Comparison of ENCODE assay signal across 8 cellular contexts in genomic region chr16:89217138-89217387, GRCh38. TPM values are rescaled to one million over a fixed set of nuclear protein-coding genes. Genes with fewer than 3 reads are reported as not detected.
DNase-seq lines count a peak whose midpoint lies in the region; ATAC-seq and TF ChIP-seq lines count a peak whose summit lies in the region.

No MANE protein-coding gene starts in this region.

- H4K20me1 ChIP-seq in OCI-LY3 (ENCODE audit: insufficient read depth, low read length) = no peaks in the 10 kb centered on the region

- peaks cover 0 to 2% (median 0%) of the 10 kb centered on the region in 7 donors for H3K9me3 Mint-ChIP-seq in CD14-positive monocyte

- TF ChIP-seq CTCF in CD14-positive monocyte (IDR thresholded peaks at IDR 0.05) = no peak
- no peak for TF ChIP-seq CTCF in OCI-LY3 (IDR thresholded peaks at IDR 0.05; ENCODE audit: low read depth, low read length)

- H3K4me2 ChIP-seq in OCI-LY3 (ENCODE audit: low read length) = peak overlapping the region; percentile 88

- intact Hi-C loops in CD14-positive monocyte (cut with micrococcal nuclease) = loop anchor here (2.0 to 10.0 kb wide), 5 partner anchors 274 to 480 kb away; partner anchors contain the start of genes APRT (in 1 of the 2), GALNS (in 1 of the 2) and TRAPPC2L (in 1 of the 2)

- H3K36me3 ChIP-seq in OCI-LY3 (replicated peaks; ENCODE audit: low read depth, low read length) = peaks cover 3% of the 10 kb centered on the region
- H3K36me3 ChIP-seq in endocrine pancreas (ENCODE audit: control insufficient read depth, insufficient read depth, low read length) = no peaks in the 10 kb centered on the region
- peaks cover 17% of the 10 kb centered on the region for H3K36me3 ChIP-seq in neuron (ENCODE audit: insufficient read depth, low read length)

- TF ChIP-seq POLR2A in erythroblast (IDR thresholded peaks at IDR 0.05; ENCODE audit: low read length) = no peak

- H3K9ac ChIP-seq in OCI-LY3 (ENCODE audit: low read length) (peak overlapping the region; percentile 78), endocrine pancreas (ENCODE audit: control insufficient read depth, insufficient read depth, low read length) (peak overlapping the region; percentile 85)

- peaks cover 4% of the 10 kb centered on the region; the same call in 1 of the 2 replicates for H3K79me2 ChIP-seq in OCI-LY3 (ENCODE audit: low read length)

- H3K36me3 Mint-ChIP-seq in CD14-positive monocyte = peaks cover 10 to 20% of the 10 kb centered on the region in 2 donors

- no peaks in the 10 kb centered on the region for H3K9me3 ChIP-seq in OCI-LY3 (ENCODE audit: insufficient read depth, low read length)
- no peaks in the 10 kb centered on the region for H3K9me3 ChIP-seq in endocrine pancreas (ENCODE audit: control insufficient read depth, low read length)
- H3K9me3 ChIP-seq in neuron (ENCODE audit: low read length) = no peaks in the 10 kb centered on the region

- H3K4me3 ChIP-seq in OCI-LY3 (ENCODE audit: low read length) (peak overlapping the region; percentile 87), endocrine pancreas (ENCODE audit: control insufficient read depth, insufficient read depth, low read length) (peak overlapping the region; percentile 89), neuron (ENCODE audit: low read length) (peak overlapping the region; percentile 65)

- H3K27me3 ChIP-seq in OCI-LY3 (ENCODE audit: low read depth, low read length) (no peaks in the 10 kb centered on the region), endocrine pancreas (ENCODE audit: control insufficient read depth, insufficient read depth, low read length) (no peaks in the 10 kb centered on the region), neuron (ENCODE audit: insufficient read depth, low read length) (no peaks in the 10 kb centered on the region)

- peak overlapping the region; percentile 63 for H3K27ac ChIP-seq in OCI-LY3 (ENCODE audit: low read length)

- H3K4me1 Mint-ChIP-seq in CD14-positive monocyte = peaks cover 17% of the 10 kb centered on the region

- H3K4me1 ChIP-seq in OCI-LY3 (ENCODE audit: low read length) = peaks cover 5% of the 10 kb centered on the region; the same call in 1 of the 2 replicates
- no peaks in the 10 kb centered on the region for H3K4me1 ChIP-seq in endocrine pancreas (ENCODE audit: control insufficient read depth, insufficient read depth, low read length)
- peaks cover 8% of the 10 kb centered on the region for H3K4me1 ChIP-seq in neuron (ENCODE audit: insufficient read depth, low read length)

- H3K27ac Mint-ChIP-seq in CD14-positive monocyte = peak overlapping the region; percentile 90 to 97 (median 93)

- H3K4me3 Mint-ChIP-seq in CD14-positive monocyte = peak overlapping the region; percentile 88 to 91

- H2AFZ ChIP-seq in OCI-LY3 (ENCODE audit: low read depth, low read length) (peak overlapping the region; percentile 66), neuron (ENCODE audit: low read depth, low read length) (peak overlapping the region; percentile 75)

- no peak for DNase-seq in CD14-positive monocyte (ENCODE audit: low spot score)
- no peak for DNase-seq in erythroblast (lab: John Stamatoyannopoulos, UW)

- peaks cover 0 to 1% (median 0%) of the 10 kb centered on the region in 3 donors for H3K27me3 Mint-ChIP-seq in CD14-positive monocyte (ENCODE audit: low read depth in 3 of 3)

- ATAC-seq in HG03159 (IDR thresholded peaks at IDR 0.05; ENCODE audit: unreplicated experiment) (no peak), GM21737 (IDR thresholded peaks at IDR 0.05; ENCODE audit: unreplicated experiment) (no peak), GM21576 (IDR thresholded peaks at IDR 0.05; ENCODE audit: unreplicated experiment) (no peak)

RNA-seq across cellular contexts. Expression of gene ZNF778, which starts 0.4 kb away (rescaled TPM):
- polyA plus RNA-seq in CD14-positive monocyte = under 1 TPM; 0.51 to 0.60 TPM

RNA-seq across cellular contexts. Expression of gene SLC22A31, which starts 16.7 kb away (rescaled TPM):
- not detected for polyA plus RNA-seq in CD14-positive monocyte

RNA-seq across cellular contexts. Expression of gene CDH15, which starts 45.5 kb away (rescaled TPM):
- polyA plus RNA-seq in CD14-positive monocyte = not detected
